1 cellular context compared by ENCODE assay signal in the genomic region with DNA sequence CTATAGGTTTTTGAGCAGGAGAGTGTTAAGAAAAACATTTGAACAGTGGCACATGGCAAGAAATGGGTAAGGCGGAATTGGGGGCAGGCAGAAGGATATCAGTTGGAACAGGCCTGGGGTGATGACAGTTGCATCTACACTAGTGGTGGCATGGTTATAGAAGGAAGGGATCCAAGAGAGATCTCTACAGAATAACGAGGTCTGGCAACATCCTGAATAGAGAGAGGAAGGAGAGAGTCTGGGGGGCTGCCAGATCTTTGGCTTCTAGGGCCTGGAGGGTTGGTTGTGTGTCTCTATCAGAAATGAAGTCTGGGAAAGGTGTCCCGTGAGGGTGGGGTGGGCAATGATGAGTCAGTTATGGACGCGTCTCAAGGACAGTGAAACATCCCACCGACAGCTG.
TF ChIP-seq lines count a peak whose summit lies in the region.

No MANE protein-coding gene starts in this region.

TF ChIP-seq in SK-N-SH, 30 proteins besides CTCF, POLR2A, EP300 and RAD21 (continued from another document):
- TF ChIP-seq RFX5 (IDR thresholded peaks at IDR 0.05; ENCODE audit: low read length) (no peak), EZH2phosphoT487 (IDR thresholded peaks at IDR 0.05; ENCODE audit: borderline replicate concordance, low read depth) (no peak), YY1 (IDR thresholded peaks at IDR 0.05; ENCODE audit: low read depth) (no peak), TAF1 (IDR thresholded peaks at IDR 0.05; ENCODE audit: borderline replicate concordance, low read depth, low read length) (no peak), ELF1 (IDR thresholded peaks at IDR 0.05) (no peak), NFIC (IDR thresholded peaks at IDR 0.05; ENCODE audit: borderline replicate concordance) (no peak)
- TF ChIP-seq, protein P1, sequence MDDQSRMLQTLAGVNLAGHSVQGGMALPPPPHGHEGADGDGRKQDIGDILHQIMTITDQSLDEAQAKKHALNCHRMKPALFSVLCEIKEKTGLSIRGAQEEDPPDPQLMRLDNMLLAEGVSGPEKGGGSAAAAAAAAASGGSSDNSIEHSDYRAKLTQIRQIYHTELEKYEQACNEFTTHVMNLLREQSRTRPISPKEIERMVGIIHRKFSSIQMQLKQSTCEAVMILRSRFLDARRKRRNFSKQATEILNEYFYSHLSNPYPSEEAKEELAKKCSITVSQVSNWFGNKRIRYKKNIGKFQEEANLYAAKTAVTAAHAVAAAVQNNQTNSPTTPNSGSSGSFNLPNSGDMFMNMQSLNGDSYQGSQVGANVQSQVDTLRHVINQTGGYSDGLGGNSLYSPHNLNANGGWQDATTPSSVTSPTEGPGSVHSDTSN (IDR thresholded peaks at IDR 0.05), result no peak
- TF ChIP-seq, protein P2, sequence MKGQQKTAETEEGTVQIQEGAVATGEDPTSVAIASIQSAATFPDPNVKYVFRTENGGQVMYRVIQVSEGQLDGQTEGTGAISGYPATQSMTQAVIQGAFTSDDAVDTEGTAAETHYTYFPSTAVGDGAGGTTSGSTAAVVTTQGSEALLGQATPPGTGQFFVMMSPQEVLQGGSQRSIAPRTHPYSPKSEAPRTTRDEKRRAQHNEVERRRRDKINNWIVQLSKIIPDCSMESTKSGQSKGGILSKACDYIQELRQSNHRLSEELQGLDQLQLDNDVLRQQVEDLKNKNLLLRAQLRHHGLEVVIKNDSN (IDR thresholded peaks at IDR 0.05; ENCODE audit: borderline replicate concordance, low read depth), result no peak
